In the genomic region with DNA sequence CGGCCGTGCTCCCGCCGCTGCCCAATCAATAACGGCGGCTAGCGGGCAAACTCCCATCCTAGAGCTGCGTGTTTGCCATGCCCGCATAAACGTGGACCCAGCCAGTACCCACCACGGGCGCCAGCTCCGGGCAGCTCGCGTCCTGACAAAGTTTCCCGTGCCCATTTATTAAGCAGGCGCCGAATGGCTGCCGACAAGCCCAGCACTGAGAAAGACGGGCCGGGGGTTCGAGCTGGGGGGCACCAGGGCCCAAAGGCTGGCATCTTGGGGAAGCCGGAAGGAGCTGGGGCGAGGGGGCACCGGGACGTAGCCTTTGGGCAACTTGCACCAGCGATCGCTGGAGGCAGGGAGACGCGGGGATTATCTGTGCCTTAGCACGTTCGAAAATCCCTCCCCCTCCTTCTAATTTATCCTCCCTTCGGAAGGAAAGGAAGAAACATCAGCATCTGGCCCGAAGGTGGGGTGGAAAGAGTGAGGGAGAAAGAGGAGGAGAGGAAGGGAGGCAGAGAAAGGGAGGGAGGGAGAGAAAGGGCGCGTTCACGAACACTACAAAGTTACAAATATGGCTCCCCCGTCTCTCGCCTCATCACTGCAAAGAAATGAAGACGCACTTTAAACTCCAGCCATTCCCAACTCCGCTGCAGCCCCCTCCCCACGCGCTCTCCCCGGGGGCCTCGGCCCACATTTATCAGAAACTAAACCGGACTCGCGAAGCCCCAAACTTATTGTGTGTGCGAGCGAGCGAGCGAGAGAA, we compare ENCODE assay signal across 8 cellular contexts. TPM values are rescaled to one million over a fixed set of nuclear protein-coding genes. Genes with fewer than 3 reads are reported as not detected.
DNase-seq lines count a peak whose midpoint lies in the region; ATAC-seq and TF ChIP-seq lines count a peak whose summit lies in the region.

No MANE protein-coding gene starts in this region.

- CTCF ChIA-PET in CD8-positive, alpha-beta T cell (lab: Charles Lee): interaction anchor here (0.9 to 2.4 kb wide), 4 partner anchors 9 to 37 kb away, joined by 3 to 16 read pairs (median 4); no protein-coding TSS in a partner anchor

- H3K9me3 Mint-ChIP-seq in CD8-positive, alpha-beta T cell: no peaks in the 10 kb centered on the region

- WGBS in psoas muscle, 3 donors: 0 to 1% (median 1%) methylated on average over 49 to 52 of the region's 52 CpGs

- peaks cover 33% of the 10 kb centered on the region for H3K36me3 Mint-ChIP-seq in CD8-positive, alpha-beta T cell

- no peaks in the 10 kb centered on the region for H3K27me3 ChIP-seq in CD8-positive, alpha-beta T cell (ENCODE audit: insufficient read depth, low read length)
- H3K27me3 ChIP-seq in right atrium auricular region (no peaks in the 10 kb centered on the region), psoas muscle (ENCODE audit: insufficient read depth in 3 of 3, low read length in 2 of 3) (no peaks in the 10 kb centered on the region)

- no peak for TF ChIP-seq CTCF in CD8-positive, alpha-beta T cell (IDR thresholded peaks at IDR 0.05)
- no peak for TF ChIP-seq CTCF in HFF-Myc (IDR thresholded peaks at IDR 0.05; ENCODE audit: low read depth, low read length, missing control alignments)
- TF ChIP-seq CTCF in right atrium auricular region (IDR thresholded peaks at IDR 0.05): no peak
- no peak for TF ChIP-seq CTCF in psoas muscle (IDR thresholded peaks at IDR 0.05)

- H3K4me3 Mint-ChIP-seq in CD8-positive, alpha-beta T cell: peak overlapping the region; percentile 95

- H3K27ac Mint-ChIP-seq in CD8-positive, alpha-beta T cell: peak overlapping the region; percentile 97

- peak in 5 of 7 experiments; percentile 26 to 73 (median 38) for DNase-seq in CD8-positive, alpha-beta T cell
- no peak for DNase-seq in HFF-Myc (ENCODE audit: extremely low read depth, low read depth)
- DNase-seq in SHP77 treated with DMSO at 0.1 percent for 48 hours (lab: John Stamatoyannopoulos, UW): peak; percentile 23
- no peak for DNase-seq in right atrium auricular region (ENCODE audit: low spot score)
- peak; percentile 44 to 77 for DNase-seq in psoas muscle

- peaks cover 36% of the 10 kb centered on the region for H3K4me1 ChIP-seq in CD8-positive, alpha-beta T cell (ENCODE audit: insufficient read depth, low read length)
- peaks cover 0 to 27% of the 10 kb centered on the region in 2 donors for H3K4me1 ChIP-seq in right atrium auricular region
- peaks cover 26% of the 10 kb centered on the region for H3K4me1 ChIP-seq in psoas muscle

- intact Hi-C loops in CD8-positive, alpha-beta T cell (cut with DNase I, micrococcal nuclease): loop anchor here (2.0 to 10.0 kb wide), 10 partner anchors 55 to 1278 kb away; a partner anchor contains a TSS
- intact Hi-C loops in psoas muscle (cut with DNase I): loop anchor here (2.0 to 10.0 kb wide), 4 partner anchors 25 to 543 kb away; a partner anchor contains a TSS

- peaks cover 40% of the 10 kb centered on the region for H3K4me1 Mint-ChIP-seq in CD8-positive, alpha-beta T cell (ENCODE audit: low read depth)

- H3K27me3 Mint-ChIP-seq in CD8-positive, alpha-beta T cell (ENCODE audit: low read depth): no peaks in the 10 kb centered on the region

- H3K4me3 ChIP-seq in CD8-positive, alpha-beta T cell (ENCODE audit: low read depth, low read length): peak overlapping the region; percentile 98
- H3K4me3 ChIP-seq in HFF-Myc (replicated peaks; ENCODE audit: low read depth, low read length) (peak overlapping the region; percentile 57), right atrium auricular region (peak overlapping the region; percentile 89 to 95), psoas muscle (peak overlapping the region; percentile 86)

- H3K27ac ChIP-seq in CD8-positive, alpha-beta T cell (ENCODE audit: low read depth, low read length): peak overlapping the region; percentile 59
- peak overlapping the region; percentile 86 for H3K27ac ChIP-seq in angular gyrus (ENCODE audit: low read depth, low read length)
- H3K27ac ChIP-seq in right atrium auricular region: peak overlapping the region; percentile 99 to 100
- H3K27ac ChIP-seq in psoas muscle: peak overlapping the region; percentile 99

- H3K9me3 ChIP-seq in CD8-positive, alpha-beta T cell (ENCODE audit: low read length): no peaks in the 10 kb centered on the region
- H3K9me3 ChIP-seq in right atrium auricular region (no peaks in the 10 kb centered on the region), psoas muscle (no peaks in the 10 kb centered on the region)

- H3K36me3 ChIP-seq in CD8-positive, alpha-beta T cell (ENCODE audit: insufficient read depth, low read length): no peaks in the 10 kb centered on the region
- H3K36me3 ChIP-seq in right atrium auricular region: no peaks in the 10 kb centered on the region
- no peaks in the 10 kb centered on the region for H3K36me3 ChIP-seq in psoas muscle (ENCODE audit: insufficient read depth in 1 of 2, low read depth in 1 of 2)

- POLR2A ChIA-PET in CD8-positive, alpha-beta T cell (lab: Charles Lee): interaction anchor here (0.8 to 4.8 kb wide), 5 partner anchors 9 to 542 kb away, joined by 4 to 38 read pairs (median 5); a partner anchor contains a TSS

- ATAC-seq in CD8-positive, alpha-beta T cell: peak; percentile 6
- ATAC-seq in psoas muscle (peak in 3 of 4 donors; percentile 4 to 30 (median 27)), GM18870 (IDR thresholded peaks at IDR 0.05; ENCODE audit: unreplicated experiment) (no peak), HG03342 (IDR thresholded peaks at IDR 0.05; ENCODE audit: unreplicated experiment) (no peak)

RNA-seq across cellular contexts. Expression of a gene that starts 1.1 kb away (rescaled TPM):
- total RNA-seq in CD8-positive, alpha-beta T cell: 10 to 100 TPM; 47.6 to 51.9 TPM
- total RNA-seq in right atrium auricular region (10 to 100 TPM; 60.9 to 69.2 TPM), psoas muscle (10 to 100 TPM; 56.7 to 89.2 (median 83.3) TPM)
- polyA plus RNA-seq in psoas muscle: 10 to 100 TPM; 79.4 to 98.2 (median 89.6) TPM

Comparison
In these comparisons a context has a peak if more than half of its experiments do, and no peak if none do; other contexts are left out.
1. ATAC-seq: peak in CD8-positive, alpha-beta T cell (single experiment) and psoas muscle (3 of 4); none in GM18870 (single experiment) and HG03342 (single experiment).
2. DNase-seq: peak in CD8-positive, alpha-beta T cell (5 of 7), SHP77 treated with DMSO at 0.1 percent for 48 hours (single experiment) and psoas muscle (2 of 2); none in HFF-Myc (single experiment) and right atrium auricular region (single experiment).
3. Peak in every context shown above with its lines, with median percentiles within 50 percentile points of each other: H3K27ac ChIP-seq and H3K4me3 ChIP-seq.